ENCODE assay signal across 8 cellular contexts in the genomic region with DNA sequence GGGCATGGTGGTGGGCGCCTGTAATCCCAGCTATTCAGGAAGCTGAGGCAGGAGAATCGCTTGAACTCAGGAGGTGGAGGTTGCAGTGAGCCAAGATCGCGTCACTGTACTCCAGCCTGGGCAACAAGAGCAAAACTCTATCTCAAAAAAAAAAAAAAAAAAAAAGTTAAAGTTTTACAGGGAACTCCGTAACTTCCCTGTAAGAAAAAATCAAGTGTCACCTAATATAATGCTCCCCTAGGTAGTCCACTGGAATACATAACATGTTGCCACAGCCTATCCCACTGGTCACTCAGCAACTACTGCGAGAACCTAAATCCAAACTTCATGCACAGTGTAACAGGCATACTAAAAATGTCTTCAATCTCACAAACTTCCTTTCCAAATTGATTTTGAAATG. TPM values are rescaled to one million over a fixed set of nuclear protein-coding genes. Genes with fewer than 3 reads are reported as not detected.
A peak's percentile ranks its signal among the peaks of the same experiment; 100 is the strongest.
DNase-seq lines count a peak whose midpoint lies in the region; ATAC-seq and TF ChIP-seq lines count a peak whose summit lies in the region.
"Not testable (repeated sequence)": the region's sequence is repeated elsewhere in the genome, so short reads cannot be mapped to it uniquely, and the experiment has no call there.

No MANE protein-coding gene starts in this region.

- not testable (repeated sequence) for H2AK5ac ChIP-seq in H9 (ENCODE audit: insufficient read length, low read length)

- intact Hi-C loops in Right ventricle myocardium superior (cut with DNase I): not testable (repeated sequence)

- not testable (repeated sequence) for H3K14ac ChIP-seq in H9 (ENCODE audit: insufficient read depth, low read length)

- H3K36me3 Mint-ChIP-seq in H9 (ENCODE audit: insufficient read depth in 1 of 3, low read depth in 3 of 3): peaks cover 21 to 36% (median 35%) of the 10 kb centered on the region in 3 experiments
- H3K36me3 Mint-ChIP-seq in WTC11: peaks cover 37% of the 10 kb centered on the region
- peaks cover 17% of the 10 kb centered on the region for H3K36me3 Mint-ChIP-seq in mesothelial cell of epicardium
- H3K36me3 Mint-ChIP-seq in nephron progenitor cell (ENCODE audit: low read depth): peaks cover 67% of the 10 kb centered on the region

- not testable (repeated sequence) for H3K27ac ChIP-seq in H9 (ENCODE audit: insufficient read length, low read depth, low read length)
- H3K27ac ChIP-seq in thoracic aorta: peak overlapping the region; percentile 3 to 23

- H3K4me1 ChIP-seq in H9 (ENCODE audit: insufficient read depth, low read length): not testable (repeated sequence)
- peaks cover 40% of the 10 kb centered on the region for H3K4me1 ChIP-seq in adipocyte (ENCODE audit: control insufficient read depth, insufficient read depth, low read length)
- peaks cover 31% of the 10 kb centered on the region in 2 donors for H3K4me1 ChIP-seq in thoracic aorta (ENCODE audit: control insufficient read depth in 1 of 2, low read depth in 2 of 2)

- peaks cover 11 to 19% of the 10 kb centered on the region in 2 experiments for H3K4me1 Mint-ChIP-seq in H9
- H3K4me1 Mint-ChIP-seq in WTC11: peaks cover 21% of the 10 kb centered on the region
- H3K4me1 Mint-ChIP-seq in mesothelial cell of epicardium: peaks cover 40% of the 10 kb centered on the region
- H3K4me1 Mint-ChIP-seq in nephron progenitor cell: peaks cover 34% of the 10 kb centered on the region

- not testable (repeated sequence) for H3T11ph ChIP-seq in H9 (ENCODE audit: low read length)

- H3K79me1 ChIP-seq in H9 (ENCODE audit: insufficient read depth, low read depth, low read length, poor library complexity, severe bottlenecking): not testable (repeated sequence)

- H2BK120ac ChIP-seq in H9 (ENCODE audit: low read depth, low read length, poor library complexity, severe bottlenecking): not testable (repeated sequence)

- CTCF ChIA-PET in WTC11 (lab: Charles Lee): not testable (repeated sequence)

- H4K91ac ChIP-seq in H9 (ENCODE audit: insufficient read length, low read depth, low read length): not testable (repeated sequence)

- H2BK20ac ChIP-seq in H9 (ENCODE audit: low read depth, low read length, poor library complexity, severe bottlenecking): not testable (repeated sequence)

- not testable (repeated sequence) for H3K79me2 ChIP-seq in H9 (ENCODE audit: insufficient read depth, low read length)

- POLR2A ChIA-PET in WTC11 (lab: Charles Lee): not testable (repeated sequence)

- H3K27ac Mint-ChIP-seq in H9 (peak overlapping the region; percentile 5 to 76 (median 14); a peak in 4 of 7 replicates), WTC11 (peak overlapping the region; percentile 23; the same call in 1 of the 2 replicates), mesothelial cell of epicardium (peak overlapping the region; percentile 66), nephron progenitor cell (peak overlapping the region; percentile 27)

- not testable (repeated sequence) for H4K20me1 ChIP-seq in H9 (ENCODE audit: control insufficient read depth, insufficient read depth, insufficient read length)

- TF ChIP-seq CTCF in H9 (conservative IDR thresholded peaks at IDR 0.05); WTC11 (IDR thresholded peaks at IDR 0.05); mesothelial cell of epicardium (IDR thresholded peaks at IDR 0.05; ENCODE audit: unreplicated experiment); nephron progenitor cell (IDR thresholded peaks at IDR 0.05); thoracic aorta (IDR thresholded peaks at IDR 0.05): not testable (repeated sequence)

- no CpG with 5 or more reads among the region's 6 CpGs for WGBS in H9 (ENCODE audit: extremely low coverage, insufficient read length, low lambda C conversion rate)

- not testable (repeated sequence) for H3K4me2 ChIP-seq in H9 (ENCODE audit: insufficient read depth, insufficient read length, low read length)

- ATAC-seq in WTC11; thoracic aorta (ENCODE audit: insufficient number of reproducible peaks, low FRiP score, low read depth): not testable (repeated sequence)
- peak; percentile 51 for ATAC-seq in Right ventricle myocardium superior (ENCODE audit: poor library complexity)

- not testable (repeated sequence) for DNase-seq in H9; WTC11 (ENCODE audit: low spot score); adipocyte (ENCODE audit: low read depth); Right ventricle myocardium superior; mesothelial cell of epicardium (ENCODE audit: low spot score in 2 of 2, unreplicated experiment in 2 of 2); nephron progenitor cell; thoracic aorta (ENCODE audit: low spot score)
- DNase-seq in kidney tubule cell (ENCODE audit: low spot score): peak; percentile 49

- not testable (repeated sequence) for H3K23me2 ChIP-seq in H9 (ENCODE audit: insufficient read length, low read depth, low read length, poor library complexity, severe bottlenecking)

- H2AFZ ChIP-seq in H9 (ENCODE audit: low read length): not testable (repeated sequence)

- not testable (repeated sequence) for H2BK5ac ChIP-seq in H9 (ENCODE audit: insufficient read length, low read length)

- H2BK12ac ChIP-seq in H9 (ENCODE audit: insufficient read length, low read depth, low read length): not testable (repeated sequence)

- H3K18ac ChIP-seq in H9 (ENCODE audit: insufficient read length, low read depth, low read length): not testable (repeated sequence)

- H3K9me3 Mint-ChIP-seq in H9, WTC11, mesothelial cell of epicardium, nephron progenitor cell: not testable (repeated sequence)

- H3K56ac ChIP-seq in H9 (ENCODE audit: insufficient read length, low read depth, low read length): not testable (repeated sequence)

- H3K23ac ChIP-seq in H9 (ENCODE audit: insufficient read length, low read depth, low read length): not testable (repeated sequence)

- not testable (repeated sequence) for H3K9me3 ChIP-seq in H9 (ENCODE audit: control insufficient read depth, low read depth, low read length); adipocyte (ENCODE audit: control insufficient read depth, low read length); thoracic aorta

- H3K27me3 ChIP-seq in H9 (ENCODE audit: insufficient read depth, low read length); adipocyte (replicated peaks; ENCODE audit: control insufficient read depth, insufficient read depth, low read length); thoracic aorta (replicated peaks; ENCODE audit: insufficient read depth): not testable (repeated sequence)

- H4K5ac ChIP-seq in H9 (ENCODE audit: insufficient read length, low read depth, low read length): not testable (repeated sequence)

- H4K8ac ChIP-seq in H9 (replicated peaks; ENCODE audit: insufficient read length, low read depth, low read length): not testable (repeated sequence)

- not testable (repeated sequence) for H3K4ac ChIP-seq in H9 (ENCODE audit: low read depth, low read length)

- peaks cover 29% of the 10 kb centered on the region for H3K36me3 ChIP-seq in adipocyte (ENCODE audit: control insufficient read depth, insufficient read depth, low read length, severe bottlenecking)
- not testable (repeated sequence) for H3K36me3 ChIP-seq in thoracic aorta

- not testable (repeated sequence) for H3K27me3 Mint-ChIP-seq in H9 (ENCODE audit: low read depth); WTC11 (ENCODE audit: low read depth); mesothelial cell of epicardium (ENCODE audit: low read depth); nephron progenitor cell (ENCODE audit: low read depth, poor library complexity)

- peak overlapping the region; percentile 5 for H3K4me3 ChIP-seq in adipocyte (ENCODE audit: low read length)
- not testable (repeated sequence) for H3K4me3 ChIP-seq in thoracic aorta

- H3K9ac ChIP-seq in H9 (ENCODE audit: extremely low read depth, insufficient read length, low read length): not testable (repeated sequence)
- H3K9ac ChIP-seq in adipocyte (ENCODE audit: low read length): peak overlapping the region; percentile 37

- not testable (repeated sequence) for H3K4me3 Mint-ChIP-seq in H9, WTC11, mesothelial cell of epicardium, nephron progenitor cell

- not testable (repeated sequence) for H2BK15ac ChIP-seq in H9 (ENCODE audit: low read depth, low read length)

RNA-seq across cellular contexts. Expression of gene MBD2, which starts 19.0 kb away (rescaled TPM):
- total RNA-seq in H9 (2021): 29.9 and 34.0 TPM in 2 replicates
- total RNA-seq in WTC11 (2021): 32.8 to 42.7 TPM (median 37.4 TPM) in 3 replicates
- 43.6 TPM for total RNA-seq in Right ventricle myocardium superior
- total RNA-seq in mesothelial cell of epicardium: 61.5 to 66.0 TPM (median 62.6 TPM) in 3 replicates
- total RNA-seq in thoracic aorta: 10 to 100 TPM; 43.5 to 49.3 TPM

Comparison
In these comparisons a context has a peak if more than half of its experiments do, and no peak if none do; other contexts are left out.
1. H3K27ac Mint-ChIP-seq: peak in every context shown above with its lines; median percentile 66 in mesothelial cell of epicardium; 27 in nephron progenitor cell; 23 in WTC11; 14 in H9.